Comparison of ENCODE assay signal across 21 cellular contexts in the genomic region with DNA sequence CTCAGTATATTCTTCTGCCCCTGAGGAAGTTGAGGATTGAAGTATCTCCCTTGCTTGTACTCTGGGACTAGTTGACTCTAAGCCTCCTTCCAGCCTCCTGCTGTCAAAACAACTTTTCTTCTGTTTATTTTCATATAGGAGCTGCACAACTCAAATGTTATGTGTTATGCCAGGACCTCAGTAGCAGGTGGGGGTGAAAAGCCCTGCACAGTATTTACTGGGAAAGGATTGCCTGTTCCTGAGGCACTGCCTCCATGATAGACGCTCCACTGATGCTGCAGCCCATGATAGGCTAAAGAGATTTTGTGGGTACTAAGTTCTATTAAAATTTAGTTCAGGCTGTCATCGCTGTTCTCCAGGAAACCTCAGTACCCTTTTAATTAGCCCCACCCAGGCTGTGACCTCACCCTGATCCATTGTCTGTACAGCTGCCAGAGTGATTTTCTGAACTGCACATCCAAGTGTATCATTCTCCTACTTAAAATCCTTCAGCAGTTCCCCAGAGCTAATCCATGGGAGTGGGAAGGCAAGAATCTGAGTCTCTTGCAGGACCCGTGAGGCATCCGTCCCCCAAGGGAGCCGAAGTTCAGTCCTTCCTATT. TPM values are rescaled to one million over a fixed set of nuclear protein-coding genes. Genes with fewer than 3 reads are reported as not detected.
DNase-seq lines count a peak whose midpoint lies in the region; ATAC-seq and TF ChIP-seq lines count a peak whose summit lies in the region.
"Had no signal": no experiment of that assay in that cellular context is flagged by ENCODE, and none has a peak within 500 bp of the region (broad histone marks: within the 10 kb centered on the region; RNA-seq: fewer than 3 reads in every experiment).

No MANE protein-coding gene starts in this region.

- ATAC-seq in T-helper 17 cell (no peak), GM19467 (IDR thresholded peaks at IDR 0.05; ENCODE audit: unreplicated experiment) (no peak)
- ATAC-seq: stimulated activated memory B cell treated with anti-CD40 and anti-IgM and Interleukin-4, amounts not matched to agents 10 μg/mL and 1 μg/mL and 100 μg/mL, for 72 hours had no signal

- no peaks in the 10 kb centered on the region for H3K9me3 Mint-ChIP-seq in HFFc6
- H3K9me3 Mint-ChIP-seq in activated T-helper 1 cell treated with anti-CD3 and anti-CD28 coated beads, Interleukin-12 subunit alpha, Interleukin-12 subunit beta, Interleukin-2, Interleukin-4 antibody, amounts not matched to agents 30 ng/mL and 10 ng/mL and 1 ng/mL, durations not matched to agents 14 hours and 24 hours and 36 hours: no peaks in the 10 kb centered on the region
- H3K9me3 Mint-ChIP-seq: dendritic cell treated with granulocyte-macrophage colony-stimulating factor and Interleukin-4, amounts not matched to agents 40 ng/mL and 50 ng/mL, for 4 days; stimulated activated memory B cell treated with anti-CD40 and anti-IgM and Interleukin-4, amounts not matched to agents 10 μg/mL and 1 μg/mL and 100 μg/mL, for 72 hours had no signal

- H3K4ac ChIP-seq in mesendoderm (ENCODE audit: low read depth, low read length): no peak overlapping the region

- H3K56ac ChIP-seq in mesendoderm (ENCODE audit: low read length): no peak overlapping the region

- H2BK5ac ChIP-seq in mesendoderm (ENCODE audit: low read length): no peak overlapping the region

- H3K36me3 Mint-ChIP-seq in HFFc6 (ENCODE audit: low read depth) (no peaks in the 10 kb centered on the region), T-helper 17 cell (ENCODE audit: low read depth) (peaks cover 2% of the 10 kb centered on the region)
- H3K36me3 Mint-ChIP-seq in activated T-helper 1 cell treated with anti-CD3 and anti-CD28 coated beads, Interleukin-12 subunit alpha, Interleukin-12 subunit beta, Interleukin-2, Interleukin-4 antibody, amounts not matched to agents 30 ng/mL and 10 ng/mL and 1 ng/mL, durations not matched to agents 14 hours and 24 hours and 36 hours (ENCODE audit: low read depth): no peaks in the 10 kb centered on the region
- H3K36me3 Mint-ChIP-seq: CD4-positive, CD25-positive, alpha-beta regulatory T cell; stimulated activated memory B cell treated with anti-CD40 and anti-IgM and Interleukin-4, amounts not matched to agents 10 μg/mL and 1 μg/mL and 100 μg/mL, for 72 hours had no signal

- H3K9ac ChIP-seq in mesendoderm (ENCODE audit: low read length): no peak overlapping the region

- peak overlapping the region; percentile 56 for H3K18ac ChIP-seq in mesendoderm (ENCODE audit: low read length)

- H3K27ac ChIP-seq in mesendoderm (ENCODE audit: low read depth, low read length): no peak overlapping the region
- H3K27ac ChIP-seq: pancreas, transverse colon had no signal

- H3K79me1 ChIP-seq in mesendoderm (ENCODE audit: low read length): peaks cover 11% of the 10 kb centered on the region

- peaks cover 5% of the 10 kb centered on the region for H3K79me2 ChIP-seq in mesendoderm (ENCODE audit: control insufficient read depth, insufficient read depth, low read length)

- H2BK120ac ChIP-seq in mesendoderm (ENCODE audit: low read depth, low read length): no peak overlapping the region

- intact Hi-C loops in activated T-helper 1 cell treated with anti-CD3 and anti-CD28 coated beads, Interleukin-12 subunit alpha, Interleukin-12 subunit beta, Interleukin-2, Interleukin-4 antibody, amounts not matched to agents 30 ng/mL and 10 ng/mL and 1 ng/mL, durations not matched to agents 14 hours and 24 hours and 36 hours (cut with micrococcal nuclease): no loop called here

- H3K4me3 Mint-ChIP-seq in HFFc6: peak overlapping the region; percentile 6; the same call in 1 of the 2 replicates
- no peak overlapping the region for H3K4me3 Mint-ChIP-seq in T-helper 17 cell
- H3K4me3 Mint-ChIP-seq in activated T-helper 1 cell treated with anti-CD3 and anti-CD28 coated beads, Interleukin-12 subunit alpha, Interleukin-12 subunit beta, Interleukin-2, Interleukin-4 antibody, amounts not matched to agents 30 ng/mL and 10 ng/mL and 1 ng/mL, durations not matched to agents 14 hours and 24 hours and 36 hours: no peak overlapping the region
- H3K4me3 Mint-ChIP-seq: CD4-positive, CD25-positive, alpha-beta regulatory T cell; dendritic cell treated with granulocyte-macrophage colony-stimulating factor and Interleukin-4, amounts not matched to agents 40 ng/mL and 50 ng/mL, for 4 days; stimulated activated memory B cell treated with anti-CD40 and anti-IgM and Interleukin-4, amounts not matched to agents 10 μg/mL and 1 μg/mL and 100 μg/mL, for 72 hours had no signal

- no CpG with 5 or more reads among the region's 5 CpGs for WGBS in mesendoderm (ENCODE audit: extremely low coverage, insufficient coverage, low lambda C conversion rate)

- no peak overlapping the region for H2BK15ac ChIP-seq in mesendoderm (replicated peaks; ENCODE audit: low read depth)

- H3K27me3 ChIP-seq in mesendoderm (ENCODE audit: insufficient read depth, low read length, poor library complexity): no peaks in the 10 kb centered on the region
- H3K27me3 ChIP-seq: pancreas, transverse colon had no signal

- H3K36me3 ChIP-seq in mesendoderm (ENCODE audit: control insufficient read depth, insufficient read depth, low read length): no peaks in the 10 kb centered on the region
- H3K36me3 ChIP-seq: pancreas, transverse colon had no signal

- peaks cover 13% of the 10 kb centered on the region for H3K4me1 ChIP-seq in mesendoderm (ENCODE audit: control insufficient read depth, low read depth, low read length)

- H3K9me3 ChIP-seq in T-helper 17 cell (ENCODE audit: control insufficient read depth, low read length, poor library complexity, severe bottlenecking): no peaks in the 10 kb centered on the region
- H3K9me3 ChIP-seq: pancreas, transverse colon had no signal

- H3K23ac ChIP-seq in mesendoderm (ENCODE audit: low read length): no peak overlapping the region

- H3K4me3 ChIP-seq in mesendoderm (ENCODE audit: low read length): no peak overlapping the region
- H3K4me3 ChIP-seq: pancreas, transverse colon had no signal

- H3K27ac Mint-ChIP-seq in HFFc6: peak overlapping the region; percentile 11; the same call in 1 of the 2 replicates
- H3K27ac Mint-ChIP-seq in T-helper 17 cell: peak overlapping the region; percentile 0
- H3K27ac Mint-ChIP-seq in activated T-helper 1 cell treated with anti-CD3 and anti-CD28 coated beads, Interleukin-12 subunit alpha, Interleukin-12 subunit beta, Interleukin-2, Interleukin-4 antibody, amounts not matched to agents 30 ng/mL and 10 ng/mL and 1 ng/mL, durations not matched to agents 14 hours and 24 hours and 36 hours: no peak overlapping the region
- H3K27ac Mint-ChIP-seq: CD4-positive, CD25-positive, alpha-beta regulatory T cell; dendritic cell treated with granulocyte-macrophage colony-stimulating factor and Interleukin-4, amounts not matched to agents 40 ng/mL and 50 ng/mL, for 4 days; stimulated activated memory B cell treated with anti-CD40 and anti-IgM and Interleukin-4, amounts not matched to agents 10 μg/mL and 1 μg/mL and 100 μg/mL, for 72 hours had no signal

- H4K8ac ChIP-seq in mesendoderm (ENCODE audit: low read depth, low read length): no peak overlapping the region

- no peak for TF ChIP-seq CTCF in HFFc6 (IDR thresholded peaks at IDR 0.05)

- no peak overlapping the region for H3K4me2 ChIP-seq in mesendoderm (ENCODE audit: low read length)

- H2AK5ac ChIP-seq in mesendoderm (ENCODE audit: low read length): no peak overlapping the region

- H3K27me3 Mint-ChIP-seq in HFFc6 (ENCODE audit: insufficient read depth) (no peaks in the 10 kb centered on the region), T-helper 17 cell (peaks cover 26% of the 10 kb centered on the region)
- H3K27me3 Mint-ChIP-seq in activated T-helper 1 cell treated with anti-CD3 and anti-CD28 coated beads, Interleukin-12 subunit alpha, Interleukin-12 subunit beta, Interleukin-2, Interleukin-4 antibody, amounts not matched to agents 30 ng/mL and 10 ng/mL and 1 ng/mL, durations not matched to agents 14 hours and 24 hours and 36 hours (ENCODE audit: insufficient read depth): peaks cover 7% of the 10 kb centered on the region
- H3K27me3 Mint-ChIP-seq: dendritic cell treated with granulocyte-macrophage colony-stimulating factor and Interleukin-4, amounts not matched to agents 40 ng/mL and 50 ng/mL, for 4 days; stimulated activated memory B cell treated with anti-CD40 and anti-IgM and Interleukin-4, amounts not matched to agents 10 μg/mL and 1 μg/mL and 100 μg/mL, for 72 hours had no signal

- DNase-seq in DMS153 (lab: John Stamatoyannopoulos, UW): peak; percentile 21
- no peak for DNase-seq in DMS153 treated with DMSO at 0.1 percent for 48 hours (lab: John Stamatoyannopoulos, UW; ENCODE audit: unreplicated experiment)
- DNase-seq in HFFc6: no peak
- DNase-seq in T-helper 17 cell: no peak
- DNase-seq in mesendoderm: no peak
- DNase-seq in NCI-H2196 (lab: John Stamatoyannopoulos, UW; ENCODE audit: unreplicated experiment): no peak
- no peak for DNase-seq in activated T-helper 1 cell treated with anti-CD3 and anti-CD28 coated beads, Interleukin-12 subunit alpha, Interleukin-12 subunit beta, Interleukin-2, Interleukin-4 antibody, amounts not matched to agents 30 ng/mL and 10 ng/mL and 1 ng/mL, durations not matched to agents 14 hours and 24 hours and 36 hours (ENCODE audit: low spot score)
- DNase-seq: 8988T; activated CD4-positive, CD25-positive, alpha-beta regulatory T cell treated with anti-CD3 and anti-CD28 coated beads, Interleukin-2, amount 50 U/mL, for 72 hours; activated naive CD4-positive, alpha-beta T cell; CD4-positive, CD25-positive, alpha-beta regulatory T cell; erythroblast; kidney glomerular epithelial cell; MV-4-11; NCI-H524 treated with DMSO at 0.1 percent for 48 hours; pancreas; RPMI8226; transverse colon had no signal

- H4K5ac ChIP-seq in mesendoderm (ENCODE audit: low read length): no peak overlapping the region

- H3K4me1 Mint-ChIP-seq in HFFc6 (ENCODE audit: low read depth): peaks cover 30% of the 10 kb centered on the region
- peaks cover 18% of the 10 kb centered on the region for H3K4me1 Mint-ChIP-seq in T-helper 17 cell
- no peaks in the 10 kb centered on the region for H3K4me1 Mint-ChIP-seq in activated T-helper 1 cell treated with anti-CD3 and anti-CD28 coated beads, Interleukin-12 subunit alpha, Interleukin-12 subunit beta, Interleukin-2, Interleukin-4 antibody, amounts not matched to agents 30 ng/mL and 10 ng/mL and 1 ng/mL, durations not matched to agents 14 hours and 24 hours and 36 hours (ENCODE audit: low read depth)

RNA-seq across cellular contexts. Expression of a gene that starts 52.0 kb away (rescaled TPM):
- 10 to 100 TPM; 12.2 to 15.6 (median 13.7) TPM for total RNA-seq in HFFc6 (2021; fragmentation: NEBNext Ultra II Directional; extraction: Animal tissue kit (Norgen Biotek cat#: 25700))
- 1 to 10 TPM; 3.5 to 4.8 TPM for total RNA-seq in T-helper 17 cell
- polyA plus RNA-seq in mesendoderm (2013, experiment 1 of 2): 15.5 TPM
- polyA plus RNA-seq in mesendoderm (2013, experiment 2 of 2): 18.4 TPM
- 1.7 and 1.9 TPM in 2 replicates for total RNA-seq in activated T-helper 1 cell treated with anti-CD3 and anti-CD28 coated beads, Interleukin-12 subunit alpha, Interleukin-12 subunit beta, Interleukin-2, Interleukin-4 antibody, amounts not matched to agents 30 ng/mL and 10 ng/mL and 1 ng/mL, durations not matched to agents 14 hours and 24 hours and 36 hours
